In the genomic region with DNA sequence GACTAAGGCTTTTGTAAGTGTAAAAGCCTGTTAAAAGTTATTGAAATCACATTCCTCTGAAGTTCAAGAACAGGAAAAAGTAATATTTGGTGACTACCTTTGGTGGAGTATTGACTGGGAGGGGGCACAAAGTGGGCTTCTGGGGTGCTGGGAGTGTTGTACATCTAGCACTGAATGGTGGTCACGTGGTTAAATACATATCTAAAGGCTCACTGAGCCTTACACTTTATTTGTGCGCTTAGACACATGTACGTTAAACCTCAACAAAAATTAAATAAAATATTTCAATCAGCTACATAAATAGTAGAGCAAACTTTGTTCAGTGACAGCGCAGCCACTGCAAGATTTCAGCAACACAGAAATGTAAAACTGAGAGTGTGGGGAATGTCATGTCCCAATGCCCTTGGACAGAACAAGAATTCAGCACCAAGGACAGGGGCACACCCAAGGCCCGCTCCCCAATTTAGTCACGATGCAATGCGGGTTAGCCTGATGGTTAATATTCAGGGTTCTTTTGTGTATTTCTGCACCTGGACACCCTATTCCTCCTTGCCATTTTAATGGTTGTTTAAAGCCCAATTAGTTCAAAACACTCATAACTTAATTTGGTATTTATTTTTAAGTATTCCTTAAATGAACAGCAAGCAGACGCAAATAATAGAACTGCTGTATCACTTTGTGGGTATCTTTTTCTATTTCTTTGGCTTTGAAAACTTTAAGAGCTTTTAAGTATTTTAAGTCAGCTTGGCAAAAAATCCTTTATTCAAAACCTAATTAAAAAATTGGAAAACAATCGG, we compare ENCODE assay signal across 10 cellular contexts. TPM values are rescaled to one million over a fixed set of nuclear protein-coding genes. Genes with fewer than 3 reads are reported as not detected.
DNase-seq lines count a peak whose midpoint lies in the region; ATAC-seq and TF ChIP-seq lines count a peak whose summit lies in the region.
"Had no signal": no experiment of that assay in that cellular context is flagged by ENCODE, and none has a peak within 500 bp of the region (broad histone marks: within the 10 kb centered on the region; RNA-seq: fewer than 3 reads in every experiment).

No MANE protein-coding gene starts in this region.

- H3K27me3 Mint-ChIP-seq in T-helper 2 cell treated with Interferon-gamma antibody and Interleukin-4, amounts not matched to agents 5 μg/mL and 100 μg/mL, for 36 hours (ENCODE audit: low read depth), result no peaks in the 10 kb centered on the region
- H3K27me3 Mint-ChIP-seq in activated T-helper 2 cell treated with anti-CD3 and anti-CD28 coated beads, Interferon-gamma antibody, Interleukin-2, Interleukin-4, amounts not matched to agents 10 μg/mL and 5 μg/mL and 100 μg/mL, durations not matched to agents 14 hours and 24 hours and 36 hours (ENCODE audit: low read depth), result no peaks in the 10 kb centered on the region

- H3K4me1 Mint-ChIP-seq in T-helper 2 cell treated with Interferon-gamma antibody and Interleukin-4, amounts not matched to agents 5 μg/mL and 100 μg/mL, for 36 hours (ENCODE audit: low read depth), result peaks cover 11% of the 10 kb centered on the region
- peaks cover 11% of the 10 kb centered on the region for H3K4me1 Mint-ChIP-seq in activated T-helper 2 cell treated with anti-CD3 and anti-CD28 coated beads, Interferon-gamma antibody, Interleukin-2, Interleukin-4, amounts not matched to agents 10 μg/mL and 5 μg/mL and 100 μg/mL, durations not matched to agents 14 hours and 24 hours and 36 hours (ENCODE audit: low read depth)

- H3K36me3 Mint-ChIP-seq in T-helper 2 cell treated with Interferon-gamma antibody and Interleukin-4, amounts not matched to agents 5 μg/mL and 100 μg/mL, for 36 hours (ENCODE audit: low read depth), result no peaks in the 10 kb centered on the region
- H3K36me3 Mint-ChIP-seq in activated T-helper 2 cell treated with anti-CD3 and anti-CD28 coated beads, Interferon-gamma antibody, Interleukin-2, Interleukin-4, amounts not matched to agents 10 μg/mL and 5 μg/mL and 100 μg/mL, durations not matched to agents 14 hours and 24 hours and 36 hours (ENCODE audit: low read depth), result no peaks in the 10 kb centered on the region

- ATAC-seq in GM18907 (IDR thresholded peaks at IDR 0.05; ENCODE audit: unreplicated experiment) (no peak), GM18502 (IDR thresholded peaks at IDR 0.05; ENCODE audit: poor library complexity, unreplicated experiment) (no peak)

- no peak overlapping the region for H3K4me3 ChIP-seq in foreskin fibroblast (ENCODE audit: low read depth in 1 of 2, low read length in 2 of 2)

- H3K27ac Mint-ChIP-seq in T-helper 2 cell treated with Interferon-gamma antibody and Interleukin-4, amounts not matched to agents 5 μg/mL and 100 μg/mL, for 36 hours, result no peak overlapping the region
- H3K27ac Mint-ChIP-seq in activated T-helper 2 cell treated with anti-CD3 and anti-CD28 coated beads, Interferon-gamma antibody, Interleukin-2, Interleukin-4, amounts not matched to agents 10 μg/mL and 5 μg/mL and 100 μg/mL, durations not matched to agents 14 hours and 24 hours and 36 hours, result no peak overlapping the region

- no peaks in the 10 kb centered on the region for H3K9me3 Mint-ChIP-seq in T-helper 2 cell treated with Interferon-gamma antibody and Interleukin-4, amounts not matched to agents 5 μg/mL and 100 μg/mL, for 36 hours
- H3K9me3 Mint-ChIP-seq in activated T-helper 2 cell treated with anti-CD3 and anti-CD28 coated beads, Interferon-gamma antibody, Interleukin-2, Interleukin-4, amounts not matched to agents 10 μg/mL and 5 μg/mL and 100 μg/mL, durations not matched to agents 14 hours and 24 hours and 36 hours, result no peaks in the 10 kb centered on the region

- H3K4me3 Mint-ChIP-seq in T-helper 2 cell treated with Interferon-gamma antibody and Interleukin-4, amounts not matched to agents 5 μg/mL and 100 μg/mL, for 36 hours, result no peak overlapping the region
- no peak overlapping the region for H3K4me3 Mint-ChIP-seq in activated T-helper 2 cell treated with anti-CD3 and anti-CD28 coated beads, Interferon-gamma antibody, Interleukin-2, Interleukin-4, amounts not matched to agents 10 μg/mL and 5 μg/mL and 100 μg/mL, durations not matched to agents 14 hours and 24 hours and 36 hours (ENCODE audit: low read depth)

- TF ChIP-seq CTCF in GM20000 (IDR thresholded peaks at IDR 0.05; ENCODE audit: extremely low read depth, missing control alignments) (no peak), foreskin fibroblast (IDR thresholded peaks at IDR 0.05; ENCODE audit: low read depth, low read length) (no peak)

- intact Hi-C loops in activated T-helper 2 cell treated with anti-CD3 and anti-CD28 coated beads, Interferon-gamma antibody, Interleukin-2, Interleukin-4, amounts not matched to agents 10 μg/mL and 5 μg/mL and 100 μg/mL, durations not matched to agents 14 hours and 24 hours and 36 hours (cut with micrococcal nuclease), result no loop called here

- DNase-seq in AG08395 (ENCODE audit: low spot score), result peak; percentile 38
- DNase-seq in GM20000 (ENCODE audit: low spot score), result peak; percentile 62
- peak; percentile 6 for DNase-seq in T-helper 2 cell treated with Interferon-gamma antibody and Interleukin-4, amounts not matched to agents 5 μg/mL and 100 μg/mL, for 36 hours (ENCODE audit: low spot score)
- peak; percentile 3 to 41 for DNase-seq in foreskin fibroblast
- DNase-seq in activated T-helper 2 cell treated with anti-CD3 and anti-CD28 coated beads, Interferon-gamma antibody, Interleukin-2, Interleukin-4, amounts not matched to agents 10 μg/mL and 5 μg/mL and 100 μg/mL, durations not matched to agents 14 hours and 24 hours and 36 hours (ENCODE audit: low spot score), result no peak
- no peak for DNase-seq in inferior parietal cortex (ENCODE audit: extremely low spot score)
- DNase-seq: amniotic stem cell, T1000 had no signal

RNA-seq across cellular contexts. Expression of a gene that starts 37.4 kb away (rescaled TPM):
- total RNA-seq in activated T-helper 2 cell treated with anti-CD3 and anti-CD28 coated beads, Interferon-gamma antibody, Interleukin-2, Interleukin-4, amounts not matched to agents 10 μg/mL and 5 μg/mL and 100 μg/mL, durations not matched to agents 14 hours and 24 hours and 36 hours, result not detected in 2 replicates

RNA-seq across cellular contexts. Expression of a gene that starts 45.2 kb away (rescaled TPM):
- 12.7 and 12.8 TPM in 2 replicates for total RNA-seq in activated T-helper 2 cell treated with anti-CD3 and anti-CD28 coated beads, Interferon-gamma antibody, Interleukin-2, Interleukin-4, amounts not matched to agents 10 μg/mL and 5 μg/mL and 100 μg/mL, durations not matched to agents 14 hours and 24 hours and 36 hours

Comparison
In these comparisons a context has a peak if more than half of its experiments do, and no peak if none do; other contexts are left out.
1. DNase-seq: peak in AG08395 (single experiment), GM20000 (single experiment), T-helper 2 cell treated with Interferon-gamma antibody and Interleukin-4, amounts not matched to agents 5 μg/mL and 100 μg/mL, for 36 hours (single experiment) and foreskin fibroblast (2 of 2); none in activated T-helper 2 cell treated with anti-CD3 and anti-CD28 coated beads, Interferon-gamma antibody, Interleukin-2, Interleukin-4, amounts not matched to agents 10 μg/mL and 5 μg/mL and 100 μg/mL, durations not matched to agents 14 hours and 24 hours and 36 hours (single experiment) and inferior parietal cortex (single experiment).